In genomic region chr12:108637222-108637621, GRCh38 we compare ENCODE assay signal across 20 cellular contexts. TPM values are rescaled to one million over a fixed set of nuclear protein-coding genes. Genes with fewer than 3 reads are reported as not detected.
A peak's percentile ranks its signal among the peaks of the same experiment; 100 is the strongest.
DNase-seq lines count a peak whose midpoint lies in the region; ATAC-seq and FAIRE-seq lines count a peak whose summit lies in the region.
"Had no signal": no experiment of that assay in that cellular context is flagged by ENCODE, and none has a peak within 500 bp of the region (broad histone marks: within the 10 kb centered on the region; RNA-seq: fewer than 3 reads in every experiment).

No MANE protein-coding gene starts in this region.

- DNase-seq in CD4-positive, CD25-positive, alpha-beta regulatory T cell, result no peak
- DNase-seq in GM19239 (ENCODE audit: insufficient read length, low spot score), result no peak
- DNase-seq in T-cell, result no peak
- no peak for DNase-seq in mesendoderm
- DNase-seq in SIG-M5 treated with dmso at 0.1 percent for 504 hours (lab: John Stamatoyannopoulos, UW; ENCODE audit: unreplicated experiment), result no peak
- DNase-seq in OCI-M1 (lab: John Stamatoyannopoulos, UW), result no peak
- DNase-seq: activated gamma-delta T cell treated with Interleukin-2 at 50 U/mL for 16 hours; AML-193; central memory CD4-positive, alpha-beta T cell; erythroblast; NCI-H1930; stimulated activated CD4-positive, alpha-beta T cell treated with anti-CD3 and anti-CD28 coated beads, Interleukin-2, amount 100 ng/mL, for 48 hours; stimulated activated naive CD8-positive, alpha-beta T cell treated with anti-CD3 and anti-CD28 coated beads, Interleukin-15, amount 100 ng/mL, for 72 hours had no signal

- peaks cover 22 to 58% (median 32%) of the 10 kb centered on the region in 4 donors for H3K4me1 Mint-ChIP-seq in CD4-positive, CD25-positive, alpha-beta regulatory T cell
- H3K4me1 Mint-ChIP-seq in T-cell, result peaks cover 43 to 58% (median 58%) of the 10 kb centered on the region in 3 donors

- H2BK120ac ChIP-seq in mesendoderm (ENCODE audit: low read depth, low read length), result no peak overlapping the region

- H3K4ac ChIP-seq in mesendoderm (ENCODE audit: low read depth, low read length), result no peak overlapping the region

- H3K27me3 Mint-ChIP-seq in CD4-positive, CD25-positive, alpha-beta regulatory T cell, result peaks cover 1% of the 10 kb centered on the region
- no peaks in the 10 kb centered on the region for H3K27me3 Mint-ChIP-seq in T-cell
- H3K27me3 Mint-ChIP-seq: stimulated activated naive CD8-positive, alpha-beta T cell treated with anti-CD3 and anti-CD28 coated beads, Interleukin-15, amount 100 ng/mL, for 72 hours had no signal

- CTCF ChIA-PET in T-cell (lab: Charles Lee), result interaction anchor here in 1 of 2 donors (0.5 to 3.2 kb wide), 4 partner anchors 19 to 476 kb away, joined by 3 to 15 read pairs (median 4); no protein-coding TSS in a partner anchor

- peak overlapping the region; percentile 20 for H3K56ac ChIP-seq in mesendoderm (ENCODE audit: low read length)

- no peaks in the 10 kb centered on the region for H3K27me3 ChIP-seq in CD4-positive, CD25-positive, alpha-beta regulatory T cell (ENCODE audit: control insufficient read depth, insufficient read depth, low read length)
- no peaks in the 10 kb centered on the region for H3K27me3 ChIP-seq in mesendoderm (ENCODE audit: insufficient read depth, low read length, poor library complexity)
- H3K27me3 ChIP-seq: hepatocyte had no signal

- no peak overlapping the region for H3K18ac ChIP-seq in mesendoderm (ENCODE audit: low read length)

- H3K9ac ChIP-seq in mesendoderm (ENCODE audit: low read length), result no peak overlapping the region

- peak overlapping the region in 3 of 4 donors; percentile 17 to 74 (median 18) for H3K4me3 Mint-ChIP-seq in CD4-positive, CD25-positive, alpha-beta regulatory T cell
- no peak overlapping the region for H3K4me3 Mint-ChIP-seq in T-cell
- H3K4me3 Mint-ChIP-seq: stimulated activated naive CD8-positive, alpha-beta T cell treated with anti-CD3 and anti-CD28 coated beads, Interleukin-15, amount 100 ng/mL, for 72 hours had no signal

- ATAC-seq in CD4-positive, CD25-positive, alpha-beta regulatory T cell (ENCODE audit: low read depth in 2 of 2), result no peak
- ATAC-seq in T-cell (replicated peaks in 1 of 4) (no peak), GM19455 (IDR thresholded peaks at IDR 0.05; ENCODE audit: unreplicated experiment) (no peak), HG02938 (IDR thresholded peaks at IDR 0.05; ENCODE audit: unreplicated experiment) (no peak)
- ATAC-seq: stimulated activated naive CD8-positive, alpha-beta T cell treated with anti-CD3 and anti-CD28 coated beads, Interleukin-15, amount 100 ng/mL, for 72 hours had no signal

- no peak overlapping the region for H2BK15ac ChIP-seq in mesendoderm (replicated peaks; ENCODE audit: low read depth)

- no peak overlapping the region for H3K27ac ChIP-seq in CD4-positive, CD25-positive, alpha-beta regulatory T cell (ENCODE audit: insufficient read depth, low read length, poor library complexity, severe bottlenecking)
- H3K27ac ChIP-seq in mesendoderm (ENCODE audit: low read depth, low read length), result no peak overlapping the region
- H3K27ac ChIP-seq: hepatocyte, SK-N-MC had no signal

- no peak overlapping the region for H3K4me2 ChIP-seq in mesendoderm (ENCODE audit: low read length)
- H3K4me2 ChIP-seq: hepatocyte had no signal

- POLR2A ChIA-PET in T-cell (lab: Charles Lee), result interaction anchor here (0.6 to 0.7 kb wide), 2 partner anchors 15 to 23 kb away, joined by 3 to 7 read pairs; no protein-coding TSS in a partner anchor

- H2AK5ac ChIP-seq in mesendoderm (ENCODE audit: low read length), result no peak overlapping the region

- FAIRE-seq in GM19239 (lab: Jason Lieb, UNC), result peak; percentile 14
- FAIRE-seq: G401.6, HTR-8/SVneo had no signal

- peak overlapping the region in 2 of 3 donors; percentile 35 to 62 for H3K27ac Mint-ChIP-seq in CD4-positive, CD25-positive, alpha-beta regulatory T cell
- peak overlapping the region; percentile 71 to 76 for H3K27ac Mint-ChIP-seq in T-cell
- H3K27ac Mint-ChIP-seq: stimulated activated naive CD8-positive, alpha-beta T cell treated with anti-CD3 and anti-CD28 coated beads, Interleukin-15, amount 100 ng/mL, for 72 hours had no signal

- H3K23ac ChIP-seq in mesendoderm (ENCODE audit: low read length), result no peak overlapping the region

- H3K79me2 ChIP-seq in mesendoderm (ENCODE audit: control insufficient read depth, insufficient read depth, low read length), result no peaks in the 10 kb centered on the region
- H3K79me2 ChIP-seq: hepatocyte had no signal

- no peak overlapping the region for H3K4me3 ChIP-seq in CD4-positive, CD25-positive, alpha-beta regulatory T cell (ENCODE audit: low read depth, low read length)
- no peak overlapping the region for H3K4me3 ChIP-seq in mesendoderm (ENCODE audit: low read length)
- H3K4me3 ChIP-seq: hepatocyte, SK-N-MC had no signal

- H3K4me1 ChIP-seq in CD4-positive, CD25-positive, alpha-beta regulatory T cell (ENCODE audit: control insufficient read depth, insufficient read depth, low read length, poor library complexity, severe bottlenecking), result peaks cover 43% of the 10 kb centered on the region
- peaks cover 6% of the 10 kb centered on the region for H3K4me1 ChIP-seq in mesendoderm (ENCODE audit: control insufficient read depth, low read depth, low read length)

- H3K9me3 ChIP-seq in CD4-positive, CD25-positive, alpha-beta regulatory T cell (ENCODE audit: control insufficient read depth in 2 of 2, low read length in 2 of 2), result no peaks in the 10 kb centered on the region

- peaks cover under 1% of the 10 kb centered on the region for H3K36me3 Mint-ChIP-seq in CD4-positive, CD25-positive, alpha-beta regulatory T cell
- H3K36me3 Mint-ChIP-seq in T-cell, result peaks cover under 1% of the 10 kb centered on the region

- H3K9me3 Mint-ChIP-seq in CD4-positive, CD25-positive, alpha-beta regulatory T cell, result peaks cover 0 to 2% (median 0%) of the 10 kb centered on the region in 7 donors
- H3K9me3 Mint-ChIP-seq in T-cell, result no peaks in the 10 kb centered on the region
- H3K9me3 Mint-ChIP-seq: stimulated activated naive CD8-positive, alpha-beta T cell treated with anti-CD3 and anti-CD28 coated beads, Interleukin-15, amount 100 ng/mL, for 72 hours had no signal

- no peaks in the 10 kb centered on the region for H3K79me1 ChIP-seq in mesendoderm (ENCODE audit: low read length)

- H2BK5ac ChIP-seq in mesendoderm (ENCODE audit: low read length), result no peak overlapping the region

- no peaks in the 10 kb centered on the region for H3K36me3 ChIP-seq in CD4-positive, CD25-positive, alpha-beta regulatory T cell (ENCODE audit: control insufficient read depth, insufficient read depth, low read length)
- H3K36me3 ChIP-seq in mesendoderm (ENCODE audit: control insufficient read depth, insufficient read depth, low read length), result no peaks in the 10 kb centered on the region

- no peak overlapping the region for H4K5ac ChIP-seq in mesendoderm (ENCODE audit: low read length)

- H4K8ac ChIP-seq in mesendoderm (ENCODE audit: low read depth, low read length), result no peak overlapping the region

- WGBS in mesendoderm (ENCODE audit: extremely low coverage, insufficient coverage, low lambda C conversion rate), result no CpG with 5 or more reads among the region's 2 CpGs

RNA-seq across cellular contexts. Expression of gene SELPLG, which starts 3.5 kb away (rescaled TPM):
- 218 TPM for total RNA-seq in CD4-positive, CD25-positive, alpha-beta regulatory T cell
- polyA plus RNA-seq in CD4-positive, CD25-positive, alpha-beta regulatory T cell, result 100 to 1,000 TPM; 722 to 844 (median 818) TPM
- total RNA-seq in T-cell, result 100 to 1,000 TPM; 102 to 220 (median 215) TPM
- polyA plus RNA-seq in mesendoderm (2013, experiment 1 of 2), result 0.03 TPM
- polyA plus RNA-seq in mesendoderm (2013, experiment 2 of 2), result 0.11 TPM

RNA-seq across cellular contexts. Expression of gene TMEM119, which starts 39.3 kb away (rescaled TPM):
- total RNA-seq in CD4-positive, CD25-positive, alpha-beta regulatory T cell, result 5.9 TPM
- 1 to 10 TPM in 2 of 4 donors, under 1 TPM in 1, not detected in 1; 0.90 to 3.5 (median 1.5) TPM for polyA plus RNA-seq in CD4-positive, CD25-positive, alpha-beta regulatory T cell
- 1 to 10 TPM in 2 of 5 donors, under 1 TPM in 3; 0.13 to 3.9 (median 0.98) TPM for total RNA-seq in T-cell
- 0.14 TPM for polyA plus RNA-seq in mesendoderm (2013, experiment 1 of 2)
- 0.13 TPM for polyA plus RNA-seq in mesendoderm (2013, experiment 2 of 2)
- total RNA-seq: lung microvascular endothelial cell had no signal

Comparison
In these comparisons a context has a peak if more than half of its experiments do, and no peak if none do; other contexts are left out.
1. H3K4me3 Mint-ChIP-seq: peak in CD4-positive, CD25-positive, alpha-beta regulatory T cell (3 of 4); none in T-cell (0 of 3).